In the genomic region with DNA sequence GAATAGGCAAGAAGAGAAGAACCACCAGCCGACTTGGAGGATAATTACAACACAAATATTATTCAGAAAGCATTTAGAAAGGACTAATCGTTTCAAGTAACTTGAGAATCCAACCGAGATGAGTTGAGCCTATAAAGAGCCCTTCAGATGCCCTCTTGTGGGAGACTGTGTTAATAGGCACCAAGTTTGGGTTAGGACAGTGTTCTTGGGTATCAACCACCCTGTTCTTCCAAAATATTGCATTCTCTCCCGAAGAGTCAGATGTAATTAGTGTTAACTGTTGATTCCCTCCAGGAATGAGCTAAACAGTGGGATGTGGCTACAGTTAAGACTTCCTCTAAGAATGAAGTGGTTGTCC, we compare ENCODE assay signal across 8 cellular contexts.
A peak's percentile ranks its signal among the peaks of the same experiment; 100 is the strongest.
DNase-seq lines count a peak whose midpoint lies in the region; ATAC-seq and TF ChIP-seq lines count a peak whose summit lies in the region.

No MANE protein-coding gene starts in this region.

- H3K27ac ChIP-seq in 22Rv1 (no peak overlapping the region), esophagus muscularis mucosa (replicated peaks in 1 of 4) (peak overlapping the region; percentile 5 to 60 (median 40)), ovary (no peak overlapping the region)

- H3K4me1 ChIP-seq in esophagus muscularis mucosa: peaks cover 4 to 32% (median 22%) of the 10 kb centered on the region in 4 donors
- no peaks in the 10 kb centered on the region for H3K4me1 ChIP-seq in ovary (ENCODE audit: insufficient read depth)

- peaks cover 0 to 18% (median 10%) of the 10 kb centered on the region in 4 donors for H3K36me3 ChIP-seq in esophagus muscularis mucosa
- no peaks in the 10 kb centered on the region for H3K36me3 ChIP-seq in ovary

- H3K27me3 ChIP-seq in esophagus muscularis mucosa (no peaks in the 10 kb centered on the region), ovary (no peaks in the 10 kb centered on the region)

- WGBS in esophagus muscularis mucosa: 26% methylated on average over 4 of the region's 4 CpGs
- 2 to 11% (median 4%) methylated on average over 4 of the region's 4 CpGs for WGBS in ovary, 3 donors

- H3K4me3 ChIP-seq in esophagus muscularis mucosa (no peak overlapping the region), ovary (no peak overlapping the region)

- ATAC-seq in GM19328 (IDR thresholded peaks at IDR 0.05; ENCODE audit: unreplicated experiment) (no peak), GM21447 (IDR thresholded peaks at IDR 0.05; ENCODE audit: unreplicated experiment) (no peak)

- intact Hi-C loops in esophagus muscularis mucosa (cut with DNase I) (loop anchor here (10.0 kb wide), 1 partner anchor 155 kb away; no protein-coding TSS in a partner anchor), ovary (cut with DNase I) (loop anchor here in 1 of 4 donors (10.0 kb wide), 1 partner anchor 255 kb away; a partner anchor contains a TSS)

- TF ChIP-seq EP300 in esophagus muscularis mucosa (IDR thresholded peaks at IDR 0.05) (no peak), ovary (IDR thresholded peaks at IDR 0.05) (no peak)

- H3K9me3 ChIP-seq in esophagus muscularis mucosa (no peaks in the 10 kb centered on the region), ovary (no peaks in the 10 kb centered on the region)

- TF ChIP-seq POLR2A in esophagus muscularis mucosa (IDR thresholded peaks at IDR 0.05; ENCODE audit: low read depth) (no peak), ovary (IDR thresholded peaks at IDR 0.05) (no peak)

- DNase-seq in NCI-H82 (lab: John Stamatoyannopoulos, UW): peak; percentile 44
- no peak for DNase-seq in esophagus muscularis mucosa (ENCODE audit: extremely low spot score)
- no peak for DNase-seq in ovary
- DNase-seq in stimulated activated CD4-positive, alpha-beta T cell treated with anti-CD3 and anti-CD28 coated beads, Interleukin-2, amount 100 ng/mL, for 24 hours: no peak

- peak; percentile 29 for TF ChIP-seq CTCF in 22Rv1 (IDR thresholded peaks at IDR 0.05)
- TF ChIP-seq CTCF in GM12874 (IDR thresholded peaks at IDR 0.05; ENCODE audit: insufficient read depth, low read depth, low read length): peak; percentile 23; the same call in 1 of the 2 replicates
- TF ChIP-seq CTCF in esophagus muscularis mucosa (IDR thresholded peaks at IDR 0.05): peak; percentile 34 to 48 (median 39)
- TF ChIP-seq CTCF in ovary (IDR thresholded peaks at IDR 0.05): peak in 2 of 3 donors; percentile 25 to 44

Comparison
In these comparisons a context has a peak if more than half of its experiments do, and no peak if none do; other contexts are left out.
1. H3K27ac ChIP-seq: peak in esophagus muscularis mucosa (4 of 4); none in 22Rv1 (single experiment) and ovary (0 of 2).
2. Peak in every context shown above with its lines, with median percentiles within 50 percentile points of each other: CTCF ChIP-seq.